Comparison of ENCODE assay signal across 24 cellular contexts in the genomic region with DNA sequence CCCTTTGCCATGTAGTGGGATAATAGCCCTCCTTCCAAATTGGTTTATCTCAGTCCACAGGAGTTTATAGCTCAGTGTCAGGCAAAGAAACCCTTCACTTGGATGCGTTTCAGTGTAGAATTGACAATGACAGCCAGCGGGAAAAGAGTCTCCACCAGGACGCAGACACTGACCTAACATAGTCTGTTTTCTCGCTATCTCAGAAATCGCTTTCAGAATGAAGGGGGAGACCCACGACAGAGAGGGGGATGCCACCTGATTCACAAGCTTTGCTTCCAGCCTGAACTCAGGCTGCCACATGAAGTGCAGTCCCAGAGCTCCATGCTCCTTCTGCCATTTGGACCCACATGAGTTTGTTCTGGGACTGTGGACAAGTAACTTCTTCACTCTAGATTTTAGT. TPM values are rescaled to one million over a fixed set of nuclear protein-coding genes. Genes with fewer than 3 reads are reported as not detected.
DNase-seq lines count a peak whose midpoint lies in the region; TF ChIP-seq lines count a peak whose summit lies in the region.
"Had no signal": no experiment of that assay in that cellular context is flagged by ENCODE, and none has a peak within 500 bp of the region (broad histone marks: within the 10 kb centered on the region; RNA-seq: fewer than 3 reads in every experiment).

No MANE protein-coding gene starts in this region.

- H3K4me1 Mint-ChIP-seq in osteocyte (ENCODE audit: unreplicated experiment), result no peaks in the 10 kb centered on the region
- H3K4me1 Mint-ChIP-seq: CD14-positive monocyte; CD4-positive, alpha-beta memory T cell; CD4-positive, CD25-positive, alpha-beta regulatory T cell; CD8-positive, alpha-beta memory T cell had no signal

- H3K27me3 ChIP-seq in esophagus muscularis mucosa (peaks cover 0 to 52% (median 0%) of the 10 kb centered on the region in 4 donors), vagina (no peaks in the 10 kb centered on the region), suprapubic skin (peaks cover 9% of the 10 kb centered on the region)
- H3K27me3 ChIP-seq: BE2C, BLaER1 had no signal

- H3K9me3 Mint-ChIP-seq in osteocyte (ENCODE audit: unreplicated experiment), result peaks cover 36% of the 10 kb centered on the region

- TF ChIP-seq POLR2A in esophagus muscularis mucosa (IDR thresholded peaks at IDR 0.05; ENCODE audit: low read depth) (no peak), vagina (IDR thresholded peaks at IDR 0.05) (no peak), suprapubic skin (IDR thresholded peaks at IDR 0.05) (no peak)

- no peaks in the 10 kb centered on the region for H3K36me3 Mint-ChIP-seq in osteocyte (ENCODE audit: unreplicated experiment)
- H3K36me3 Mint-ChIP-seq: CD14-positive monocyte; CD4-positive, alpha-beta memory T cell; CD4-positive, CD25-positive, alpha-beta regulatory T cell; CD8-positive, alpha-beta memory T cell had no signal

- TF ChIP-seq EP300 in esophagus muscularis mucosa (IDR thresholded peaks at IDR 0.05), result no peak
- TF ChIP-seq EP300 in suprapubic skin (IDR thresholded peaks at IDR 0.05), result no peak

- DNase-seq in esophagus muscularis mucosa (ENCODE audit: extremely low spot score) (peak; percentile 57), islet precursor cell (peak; percentile 4), osteocyte (ENCODE audit: extremely low spot score, unreplicated experiment) (peak; percentile 48), vagina (ENCODE audit: extremely low spot score in 2 of 2) (peak; percentile 40 to 58), NCI-H510A (lab: John Stamatoyannopoulos, UW) (no peak), DMS 273 treated with DMSO at 0.1 percent for 48 hours (lab: John Stamatoyannopoulos, UW) (no peak), suprapubic skin (ENCODE audit: low spot score in 2 of 2) (no peak)
- DNase-seq: 8988T; BE2C; C1 segment of cervical spinal cord; Calu3; CD4-positive, alpha-beta memory T cell; CD4-positive, CD25-positive, alpha-beta regulatory T cell; CD8-positive, alpha-beta memory T cell; DMS153; DMS53; DMS79; EL; GDM1 had no signal

- TF ChIP-seq CTCF in esophagus muscularis mucosa (IDR thresholded peaks at IDR 0.05), result no peak
- no peak for TF ChIP-seq CTCF in osteocyte (IDR thresholded peaks at IDR 0.05)
- no peak for TF ChIP-seq CTCF in vagina (IDR thresholded peaks at IDR 0.05)
- TF ChIP-seq CTCF in suprapubic skin (IDR thresholded peaks at IDR 0.05), result no peak

- H3K27ac Mint-ChIP-seq in osteocyte (ENCODE audit: unreplicated experiment), result no peak overlapping the region
- H3K27ac Mint-ChIP-seq: CD14-positive monocyte; CD4-positive, alpha-beta memory T cell; CD4-positive, CD25-positive, alpha-beta regulatory T cell; CD8-positive, alpha-beta memory T cell had no signal

- no peak overlapping the region for H3K4me3 Mint-ChIP-seq in osteocyte (ENCODE audit: unreplicated experiment)
- H3K4me3 Mint-ChIP-seq: CD14-positive monocyte; CD4-positive, alpha-beta memory T cell; CD4-positive, CD25-positive, alpha-beta regulatory T cell; CD8-positive, alpha-beta memory T cell had no signal

- H3K4me3 ChIP-seq in esophagus muscularis mucosa, result no peak overlapping the region
- H3K4me3 ChIP-seq in vagina, result no peak overlapping the region
- H3K4me3 ChIP-seq in suprapubic skin, result no peak overlapping the region
- H3K4me3 ChIP-seq: BLaER1 had no signal

- no peaks in the 10 kb centered on the region for H3K27me3 Mint-ChIP-seq in osteocyte (ENCODE audit: unreplicated experiment)
- H3K27me3 Mint-ChIP-seq: CD4-positive, alpha-beta memory T cell; CD4-positive, CD25-positive, alpha-beta regulatory T cell had no signal

- no peaks in the 10 kb centered on the region for H3K36me3 ChIP-seq in esophagus muscularis mucosa
- no peaks in the 10 kb centered on the region for H3K36me3 ChIP-seq in vagina
- H3K36me3 ChIP-seq in suprapubic skin, result no peaks in the 10 kb centered on the region
- H3K36me3 ChIP-seq: BE2C, BLaER1 had no signal

- 82% methylated on average over 6 of the region's 6 CpGs for WGBS in esophagus muscularis mucosa
- 84% methylated on average over 6 of the region's 6 CpGs for WGBS in suprapubic skin

- H3K9me3 ChIP-seq in esophagus muscularis mucosa, result peaks cover 0 to 5% (median 0%) of the 10 kb centered on the region in 4 donors
- H3K9me3 ChIP-seq in vagina, result no peaks in the 10 kb centered on the region
- H3K9me3 ChIP-seq in suprapubic skin, result no peaks in the 10 kb centered on the region
- H3K9me3 ChIP-seq: BE2C, BLaER1, Caco-2 had no signal

- intact Hi-C loops in esophagus muscularis mucosa (cut with DNase I), result no loop called here
- intact Hi-C loops in vagina (cut with DNase I), result no loop called here

- H3K27ac ChIP-seq in esophagus muscularis mucosa (replicated peaks in 1 of 4) (no peak overlapping the region), vagina (no peak overlapping the region), suprapubic skin (no peak overlapping the region)
- H3K27ac ChIP-seq: BLaER1 had no signal

- H3K4me1 ChIP-seq in esophagus muscularis mucosa (no peaks in the 10 kb centered on the region), vagina (no peaks in the 10 kb centered on the region), suprapubic skin (no peaks in the 10 kb centered on the region)
- H3K4me1 ChIP-seq: BE2C, BLaER1, Caco-2 had no signal

RNA-seq across cellular contexts. Expression of gene TCERG1L, which starts 43.6 kb away (rescaled TPM):
- total RNA-seq in esophagus muscularis mucosa (not detected), osteocyte (not detected in 2 replicates), vagina (not detected), suprapubic skin (1 to 10 TPM in 1 of 4 donors, under 1 TPM in 3; 0.32 to 1.0 (median 0.51) TPM)
- total RNA-seq: Caco-2; Calu3; CD4-positive, alpha-beta memory T cell; CD4-positive, CD25-positive, alpha-beta regulatory T cell; Daoy; G401 had no signal

Comparison
In these comparisons a context has a peak if more than half of its experiments do, and no peak if none do; other contexts are left out.
1. DNase-seq: peak in esophagus muscularis mucosa (single experiment), islet precursor cell (single experiment), osteocyte (single experiment) and vagina (2 of 2); none in NCI-H510A (single experiment), DMS 273 treated with DMSO at 0.1 percent for 48 hours (single experiment) and suprapubic skin (0 of 2).